In genomic region chr1:59422921-59423575, GRCh38 we compare ENCODE assay signal across 9 cellular contexts.
A peak's percentile ranks its signal among the peaks of the same experiment; 100 is the strongest.
DNase-seq lines count a peak whose midpoint lies in the region; ATAC-seq and TF ChIP-seq lines count a peak whose summit lies in the region.
"Had no signal": no experiment of that assay in that cellular context is flagged by ENCODE, and none has a peak within 500 bp of the region (broad histone marks: within the 10 kb centered on the region; RNA-seq: fewer than 3 reads in every experiment).

No MANE protein-coding gene starts in this region.

- peaks cover 2 to 4% of the 10 kb centered on the region in 2 donors for H3K4me1 Mint-ChIP-seq in effector memory CD8-positive, alpha-beta T cell (ENCODE audit: low read depth in 2 of 2)

- no peak overlapping the region for H3K4me3 ChIP-seq in adipocyte (ENCODE audit: low read length)
- no peak overlapping the region for H3K4me3 ChIP-seq in cardiac muscle cell

- ATAC-seq in effector memory CD8-positive, alpha-beta T cell (replicated peaks) = no peak

- no peaks in the 10 kb centered on the region for H3K36me3 Mint-ChIP-seq in effector memory CD8-positive, alpha-beta T cell (ENCODE audit: insufficient read depth)

- H3K9ac ChIP-seq in adipocyte (ENCODE audit: low read length) = peak overlapping the region; percentile 61

- no peaks in the 10 kb centered on the region for H3K36me3 ChIP-seq in adipocyte (ENCODE audit: control insufficient read depth, insufficient read depth, low read length, severe bottlenecking)
- H3K36me3 ChIP-seq in cardiac muscle cell = no peaks in the 10 kb centered on the region

- H3K27me3 ChIP-seq in adipocyte (replicated peaks; ENCODE audit: control insufficient read depth, insufficient read depth, low read length) (no peaks in the 10 kb centered on the region), cardiac muscle cell (no peaks in the 10 kb centered on the region)

- no peaks in the 10 kb centered on the region for H3K27me3 Mint-ChIP-seq in effector memory CD8-positive, alpha-beta T cell

- H3K9me3 Mint-ChIP-seq in effector memory CD8-positive, alpha-beta T cell = no peaks in the 10 kb centered on the region
- H3K9me3 Mint-ChIP-seq: H9 had no signal

- peak overlapping the region in 1 of 2 donors; percentile 9 for H3K27ac Mint-ChIP-seq in effector memory CD8-positive, alpha-beta T cell

- H3K9me3 ChIP-seq in adipocyte (ENCODE audit: control insufficient read depth, low read length) (no peaks in the 10 kb centered on the region), cardiac muscle cell (ENCODE audit: low read depth) (no peaks in the 10 kb centered on the region)

- DNase-seq in C1 segment of cervical spinal cord (lab: John Stamatoyannopoulos, UW) (peak in 9 of 14 donors; percentile 12 to 83 (median 42)), adipocyte (ENCODE audit: low read depth) (peak; percentile 62), cardiac muscle cell (ENCODE audit: low read depth in 1 of 2, low spot score in 1 of 2) (peak; percentile 21 to 84), posterior vena cava (ENCODE audit: low spot score) (peak; percentile 87), KBM-7 (no peak), NCI-H526 treated with DMSO at 0.1 percent for 48 hours (lab: John Stamatoyannopoulos, UW) (no peak), NCI-H1930 (lab: John Stamatoyannopoulos, UW) (no peak)
- no peak for DNase-seq in effector memory CD8-positive, alpha-beta T cell
- DNase-seq: H9 had no signal

- no peak overlapping the region for H3K4me3 Mint-ChIP-seq in effector memory CD8-positive, alpha-beta T cell
- H3K4me3 Mint-ChIP-seq: H9 had no signal

- H3K4me1 ChIP-seq in adipocyte (ENCODE audit: control insufficient read depth, insufficient read depth, low read length) (peaks cover 28% of the 10 kb centered on the region), cardiac muscle cell (ENCODE audit: low read depth) (peaks cover 21% of the 10 kb centered on the region)

- in situ Hi-C loops in KBM-7 (cut with MboI; ENCODE audit: low pct_unique_long_range_greater_than_20kb, low sequenced_read_pairs) = no loop called here

- H3K27ac ChIP-seq in cardiac muscle cell = no peak overlapping the region

- no peak for TF ChIP-seq CTCF in cardiac muscle cell (IDR thresholded peaks at IDR 0.05; ENCODE audit: low read depth, low read length)

- intact Hi-C loops in posterior vena cava (cut with DNase I) = no loop called here

Comparison
In these comparisons a context has a peak if more than half of its experiments do, and no peak if none do; other contexts are left out.
1. DNase-seq: peak in C1 segment of cervical spinal cord (9 of 14), adipocyte (single experiment), cardiac muscle cell (2 of 2) and posterior vena cava (single experiment); none in KBM-7 (single experiment), NCI-H526 treated with DMSO at 0.1 percent for 48 hours (single experiment), effector memory CD8-positive, alpha-beta T cell (0 of 3) and NCI-H1930 (0 of 2).